25 cellular contexts compared by ENCODE assay signal in the genomic region with DNA sequence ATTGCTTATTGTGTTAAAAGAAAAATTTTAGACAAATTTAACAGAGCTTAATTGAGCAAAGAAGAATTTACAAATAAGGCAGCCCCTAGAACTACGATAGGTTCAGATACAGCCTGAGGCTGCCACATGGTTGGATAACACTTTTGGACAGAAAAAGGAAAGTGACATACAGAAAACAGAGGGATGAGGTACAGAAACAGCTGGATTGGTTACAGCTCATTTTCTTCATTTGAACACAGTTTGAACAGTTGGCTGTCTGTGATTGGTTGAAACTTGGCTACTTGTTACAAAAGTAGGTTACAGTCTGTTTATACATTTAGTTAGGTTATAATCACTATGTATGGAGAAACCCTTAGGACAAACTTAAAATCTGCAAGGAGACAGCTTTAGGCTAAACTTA.
"Had no signal": no experiment of that assay in that cellular context is flagged by ENCODE, and none has a peak within 500 bp of the region (broad histone marks: within the 10 kb centered on the region; RNA-seq: fewer than 3 reads in every experiment).

No MANE protein-coding gene starts in this region.

- H3K4me3 Mint-ChIP-seq: dendritic cell treated with granulocyte-macrophage colony-stimulating factor and Interleukin-4, amounts not matched to agents 40 ng/mL and 50 ng/mL, for 4 days; endodermal cell; memory B cell; natural killer cell; stimulated activated naive B cell treated with anti-CD40 and anti-IgM and Interleukin-4, amounts not matched to agents 10 μg/mL and 1 μg/mL and 100 μg/mL, for 72 hours; stimulated activated naive CD8-positive, alpha-beta T cell treated with anti-CD3 and anti-CD28 coated beads, Interleukin-15, Interleukin-2, amounts not matched to agents 100 ng/mL and 50 ng/mL, for 24 hours had no signal

- H3K4me1 ChIP-seq: colonic mucosa, gastrocnemius medialis, psoas muscle, vagina had no signal

- H3K9me3 ChIP-seq: colonic mucosa, gastrocnemius medialis, ovary, psoas muscle, vagina had no signal

- H3K27me3 Mint-ChIP-seq: dendritic cell treated with granulocyte-macrophage colony-stimulating factor and Interleukin-4, amounts not matched to agents 40 ng/mL and 50 ng/mL, for 4 days; memory B cell; stimulated activated naive B cell treated with anti-CD40 and anti-IgM and Interleukin-4, amounts not matched to agents 10 μg/mL and 1 μg/mL and 100 μg/mL, for 72 hours; stimulated activated naive CD8-positive, alpha-beta T cell treated with anti-CD3 and anti-CD28 coated beads, Interleukin-15, Interleukin-2, amounts not matched to agents 100 ng/mL and 50 ng/mL, for 24 hours had no signal

- H3K27ac ChIP-seq: colonic mucosa, epithelial cell of prostate, gastrocnemius medialis, ovary, psoas muscle, vagina had no signal

- H3K4me3 ChIP-seq: colonic mucosa, gastrocnemius medialis, lung, ovary, psoas muscle, vagina had no signal

- H3K9me3 Mint-ChIP-seq: endodermal cell; natural killer cell; stimulated activated naive CD8-positive, alpha-beta T cell treated with anti-CD3 and anti-CD28 coated beads, Interleukin-15, Interleukin-2, amounts not matched to agents 100 ng/mL and 50 ng/mL, for 24 hours had no signal

- ATAC-seq: esophagus mucosa; gastrocnemius medialis; left lobe of liver; natural killer cell; psoas muscle; right cardiac atrium; stimulated activated naive B cell treated with anti-CD40 and anti-IgM and Interleukin-4, amounts not matched to agents 10 μg/mL and 1 μg/mL and 100 μg/mL, for 72 hours had no signal

- H3K36me3 Mint-ChIP-seq: natural killer cell had no signal

- H3K27ac Mint-ChIP-seq: dendritic cell treated with granulocyte-macrophage colony-stimulating factor and Interleukin-4, amounts not matched to agents 40 ng/mL and 50 ng/mL, for 4 days; endodermal cell; memory B cell; natural killer cell; stimulated activated naive B cell treated with anti-CD40 and anti-IgM and Interleukin-4, amounts not matched to agents 10 μg/mL and 1 μg/mL and 100 μg/mL, for 72 hours; stimulated activated naive CD8-positive, alpha-beta T cell treated with anti-CD3 and anti-CD28 coated beads, Interleukin-15, Interleukin-2, amounts not matched to agents 100 ng/mL and 50 ng/mL, for 24 hours had no signal

- H3K36me3 ChIP-seq: colonic mucosa, gastrocnemius medialis, ovary, vagina had no signal

- H3K27me3 ChIP-seq: colonic mucosa, gastrocnemius medialis, ovary, vagina had no signal

- DNase-seq: colonic mucosa; effector CD8-positive, alpha-beta T cell; endodermal cell; foreskin fibroblast; gastrocnemius medialis; kidney; natural killer cell; occipital lobe; ovary; posterior cingulate gyrus; psoas muscle; right cardiac atrium; small intestine; stimulated activated CD4-positive, alpha-beta T cell treated with anti-CD3 and anti-CD28 coated beads, Interleukin-15, amount 100 ng/mL, for 24 hours; stimulated activated CD4-positive, alpha-beta T cell treated with anti-CD3 and anti-CD28 coated beads, Interleukin-2, amount 100 ng/mL, for 48 hours; stimulated activated naive B cell treated with anti-CD40 and anti-IgM and Interleukin-4, amounts not matched to agents 10 μg/mL and 1 μg/mL and 100 μg/mL, for 72 hours; trophoblast cell had no signal
